Comparison of ENCODE assay signal across 8 cellular contexts in genomic region chr17:28572294-28573099, GRCh38. TPM values are rescaled to one million over a fixed set of nuclear protein-coding genes. Genes with fewer than 3 reads are reported as not detected.
DNase-seq lines count a peak whose midpoint lies in the region; ATAC-seq and TF ChIP-seq lines count a peak whose summit lies in the region.

No MANE protein-coding gene starts in this region.

- peak overlapping the region; percentile 72 for H3K27ac ChIP-seq in cingulate gyrus (ENCODE audit: low read depth, low read length)

- peaks cover 36% of the 10 kb centered on the region for H3K4me1 ChIP-seq in Loucy (ENCODE audit: insufficient read depth, low read length, poor library complexity, severe bottlenecking)

- peaks cover 37% of the 10 kb centered on the region for H3K79me2 ChIP-seq in Loucy (ENCODE audit: insufficient read depth, low read length)

- H3K27me3 Mint-ChIP-seq in CD14-positive monocyte (ENCODE audit: low read depth in 3 of 3): peaks cover 2 to 4% (median 3%) of the 10 kb centered on the region in 3 donors
- H3K27me3 Mint-ChIP-seq in nephron progenitor cell (ENCODE audit: low read depth, poor library complexity): peaks cover 12% of the 10 kb centered on the region

- ATAC-seq in HG02852 (IDR thresholded peaks at IDR 0.05; ENCODE audit: unreplicated experiment): no peak

- H3K36me3 Mint-ChIP-seq in CD14-positive monocyte (peaks cover 2 to 11% of the 10 kb centered on the region in 2 donors), nephron progenitor cell (ENCODE audit: low read depth) (peaks cover 45% of the 10 kb centered on the region)

- peaks cover 48% of the 10 kb centered on the region for H3K4me1 Mint-ChIP-seq in CD14-positive monocyte
- peaks cover 40% of the 10 kb centered on the region for H3K4me1 Mint-ChIP-seq in nephron progenitor cell

- H3K4me3 Mint-ChIP-seq in CD14-positive monocyte (peak overlapping the region; percentile 93 to 96), nephron progenitor cell (peak overlapping the region; percentile 97)

- TF ChIP-seq CTCF in CD14-positive monocyte (IDR thresholded peaks at IDR 0.05): no peak
- no peak for TF ChIP-seq CTCF in Loucy (conservative IDR thresholded peaks at IDR 0.05; ENCODE audit: low read length)
- TF ChIP-seq CTCF in nephron progenitor cell (IDR thresholded peaks at IDR 0.05): no peak
- no peak for TF ChIP-seq CTCF in lower leg skin (IDR thresholded peaks at IDR 0.05)

- no peaks in the 10 kb centered on the region for H3F3A ChIP-seq in Loucy (ENCODE audit: low read depth)

- H3K4me3 ChIP-seq in Loucy (ENCODE audit: low read length, poor library complexity, severe bottlenecking) (peak overlapping the region; percentile 93), lower leg skin (ENCODE audit: low read depth, poor library complexity, severe bottlenecking) (no peak overlapping the region)

- H3K4me2 ChIP-seq in Loucy (ENCODE audit: low read depth, low read length, poor library complexity, severe bottlenecking): peak overlapping the region; percentile 80

- no peak for TF ChIP-seq POLR2A in lower leg skin (IDR thresholded peaks at IDR 0.05)

- intact Hi-C loops in CD14-positive monocyte (cut with micrococcal nuclease): loop anchor here in 1 of 2 donors (10.0 kb wide), 1 partner anchor 238 kb away; the partner anchor contains the start of genes IFT20 and TNFAIP1
- intact Hi-C loops in lower leg skin (cut with DNase I; ENCODE audit: low total_unique reads): no loop called here

- H3K27ac Mint-ChIP-seq in CD14-positive monocyte (peak overlapping the region in 3 of 7 donors; percentile 5 to 90 (median 14)), nephron progenitor cell (peak overlapping the region; percentile 36)

- H2AFZ ChIP-seq in Loucy (ENCODE audit: low read length): no peak overlapping the region

- H3K36me3 ChIP-seq in Loucy (ENCODE audit: insufficient read depth, low read length): peaks cover 7% of the 10 kb centered on the region; the same call in 1 of the 2 replicates

- no peaks in the 10 kb centered on the region for H3K9me2 ChIP-seq in Loucy (replicated peaks; ENCODE audit: low read depth, low read length)

- peak overlapping the region; percentile 84 for H3K9ac ChIP-seq in Loucy (ENCODE audit: low read depth, low read length, poor library complexity, severe bottlenecking)

- 46 to 65% methylated on average over 5 of the region's 5 CpGs for WGBS in lower leg skin, 2 donors

- H3K9me3 ChIP-seq in Loucy (ENCODE audit: insufficient read depth, low read depth, low read length): no peaks in the 10 kb centered on the region

- H3K9me3 Mint-ChIP-seq in CD14-positive monocyte: no peaks in the 10 kb centered on the region
- H3K9me3 Mint-ChIP-seq in nephron progenitor cell: no peaks in the 10 kb centered on the region

- H3K27me3 ChIP-seq in Loucy (ENCODE audit: insufficient read depth, low read length, poor library complexity, severe bottlenecking): no peaks in the 10 kb centered on the region

- no peak for DNase-seq in CD14-positive monocyte (ENCODE audit: low spot score)
- DNase-seq in nephron progenitor cell: no peak
- no peak for DNase-seq in COR-L47 (lab: John Stamatoyannopoulos, UW)
- DNase-seq in lower leg skin (ENCODE audit: low spot score in 2 of 2): no peak
- no peak for DNase-seq in SW480 (ENCODE audit: low spot score)

- H4K20me1 ChIP-seq in Loucy (ENCODE audit: insufficient read depth, low read length, poor library complexity, severe bottlenecking): peaks cover 11% of the 10 kb centered on the region

RNA-seq across cellular contexts. Expression of gene PIGS, which starts 1.2 kb away (rescaled TPM):
- 10 to 100 TPM; 84.9 to 87.5 TPM for polyA plus RNA-seq in CD14-positive monocyte
- total RNA-seq in lower leg skin: 10 to 100 TPM; 57.6 to 84.0 (median 75.1) TPM

RNA-seq across cellular contexts. Expression of gene ALDOC, which starts 4.2 kb away (rescaled TPM):
- 10 to 100 TPM in 1 of 2 donors, 1 to 10 TPM in 1; 7.1 to 10.6 TPM for polyA plus RNA-seq in CD14-positive monocyte
- total RNA-seq in lower leg skin: 100 to 1,000 TPM; 109 to 186 (median 138) TPM

RNA-seq across cellular contexts. Expression of gene UNC119, which starts 20.1 kb away (rescaled TPM):
- polyA plus RNA-seq in CD14-positive monocyte: 10 to 100 TPM; 77.5 to 80.2 TPM
- 10 to 100 TPM; 41.2 to 41.6 (median 41.4) TPM for total RNA-seq in lower leg skin

RNA-seq across cellular contexts. Expression of gene SPAG5, which starts 26.3 kb away (rescaled TPM):
- not detected for polyA plus RNA-seq in CD14-positive monocyte
- total RNA-seq in lower leg skin: 10 to 100 TPM in 1 of 4 donors, 1 to 10 TPM in 3; 4.0 to 12.4 (median 7.7) TPM

RNA-seq across cellular contexts. Expression of gene RSKR, which starts 41.5 kb away (rescaled TPM):
- not detected for polyA plus RNA-seq in CD14-positive monocyte
- 1 to 10 TPM; 6.7 to 8.7 (median 6.9) TPM for total RNA-seq in lower leg skin
